In genomic region chr6:134131530-134132139, GRCh38 we compare ENCODE assay signal across 29 cellular contexts.
"Had no signal": no experiment of that assay in that cellular context is flagged by ENCODE, and none has a peak within 500 bp of the region (broad histone marks: within the 10 kb centered on the region; RNA-seq: fewer than 3 reads in every experiment).

No MANE protein-coding gene starts in this region.

- H3K27ac Mint-ChIP-seq: effector memory CD8-positive, alpha-beta T cell; mesothelial cell of epicardium; naive thymus-derived CD4-positive, alpha-beta T cell; stimulated activated memory B cell treated with anti-CD40 and anti-IgM and Interleukin-4, amounts not matched to agents 10 μg/mL and 1 μg/mL and 100 μg/mL, for 72 hours had no signal

- H3K9me3 Mint-ChIP-seq: effector memory CD8-positive, alpha-beta T cell; mesothelial cell of epicardium; nephron had no signal

- ATAC-seq: effector memory CD8-positive, alpha-beta T cell; heart right ventricle; left cardiac atrium; left lung; naive thymus-derived CD4-positive, alpha-beta T cell; psoas muscle; right cardiac atrium; stimulated activated memory B cell treated with anti-CD40 and anti-IgM and Interleukin-4, amounts not matched to agents 10 μg/mL and 1 μg/mL and 100 μg/mL, for 72 hours; stimulated activated naive CD8-positive, alpha-beta T cell treated with anti-CD3 and anti-CD28 coated beads, Interleukin-15, Interleukin-2, amounts not matched to agents 100 U/mL and 50 U/mL, for 24 hours had no signal

- H3K27ac ChIP-seq: esophagus squamous epithelium, heart right ventricle, left lung, psoas muscle, skin epidermis, spleen, thoracic aorta, tibial nerve, upper lobe of left lung had no signal

- H3K36me3 Mint-ChIP-seq: mesothelial cell of epicardium; stimulated activated memory B cell treated with anti-CD40 and anti-IgM and Interleukin-4, amounts not matched to agents 10 μg/mL and 1 μg/mL and 100 μg/mL, for 72 hours had no signal

- FAIRE-seq: endometrium, islet of Langerhans, urothelium cell line had no signal

- H3K9me3 ChIP-seq: esophagus squamous epithelium, left lung, psoas muscle, thoracic aorta, tibial nerve, upper lobe of left lung had no signal

- H3K4me3 ChIP-seq: esophagus squamous epithelium, heart right ventricle, left lung, psoas muscle, skin epidermis, spleen, thoracic aorta, tibial nerve, upper lobe of left lung had no signal

- H3K4me1 Mint-ChIP-seq: stimulated activated memory B cell treated with anti-CD40 and anti-IgM and Interleukin-4, amounts not matched to agents 10 μg/mL and 1 μg/mL and 100 μg/mL, for 72 hours had no signal

- H3K4me1 ChIP-seq: esophagus squamous epithelium, heart right ventricle, left lung, psoas muscle, spleen, tibial nerve, upper lobe of left lung had no signal

- H3K36me3 ChIP-seq: esophagus squamous epithelium, heart right ventricle, left lung, spleen, thoracic aorta, tibial nerve, upper lobe of left lung had no signal

- H3K4me3 Mint-ChIP-seq: effector memory CD8-positive, alpha-beta T cell; mesothelial cell of epicardium; naive thymus-derived CD4-positive, alpha-beta T cell; nephron; stimulated activated memory B cell treated with anti-CD40 and anti-IgM and Interleukin-4, amounts not matched to agents 10 μg/mL and 1 μg/mL and 100 μg/mL, for 72 hours had no signal

- H3K27me3 ChIP-seq: esophagus squamous epithelium, heart right ventricle, left lung, spleen, tibial nerve, upper lobe of left lung had no signal

- DNase-seq: cortex of kidney; effector memory CD8-positive, alpha-beta T cell; erythroblast; esophagus squamous epithelium; foreskin melanocyte; glutamatergic neuron; heart right ventricle; hippocampal formation; left cardiac atrium; left lung; mesenchymal stem cell; naive thymus-derived CD4-positive, alpha-beta T cell; nucleus accumbens; posterior cingulate gyrus; psoas muscle; right cardiac atrium; spleen; stimulated activated CD4-positive, alpha-beta T cell treated with anti-CD3 and anti-CD28 coated beads, Interleukin-4, amount 100 ng/mL, for 4 hours; stimulated activated naive CD8-positive, alpha-beta T cell treated with anti-CD3 and anti-CD28 coated beads, Interleukin-15, Interleukin-2, amounts not matched to agents 100 U/mL and 50 U/mL, for 24 hours; upper lobe of left lung had no signal
